ENCODE assay signal across 8 cellular contexts in genomic region chr2:230712443-230713330, GRCh38. TPM values are rescaled to one million over a fixed set of nuclear protein-coding genes. Genes with fewer than 3 reads are reported as not detected.
DNase-seq lines count a peak whose midpoint lies in the region; FAIRE-seq and TF ChIP-seq lines count a peak whose summit lies in the region.

Gene CAB39, plus strand, starts transcription at chr2:230712842. Its CDS starts 47,160 bp downstream, at chr2:230760002.

- H3K79me2 ChIP-seq in MM.1S (ENCODE audit: low read length), result peaks cover 48% of the 10 kb centered on the region

- H3K9ac ChIP-seq in MM.1S (ENCODE audit: low read length), result peak within 1 kb of the TSS; percentile 79

- peak within 1 kb of the TSS; percentile 82 for H3K4me2 ChIP-seq in MM.1S (ENCODE audit: low read depth, low read length)

- peaks cover 9% of the 10 kb centered on the region for H3F3A ChIP-seq in MM.1S (ENCODE audit: insufficient read depth, low read length)

- DNase-seq in GF-D8 (lab: John Stamatoyannopoulos, UW) (peak; percentile 92), HCEC 1CT (peak; percentile 85), MM.1S (peak; percentile 91), SJCRH30 (peak; percentile 82 to 92), frontal cortex (ENCODE audit: low spot score in 2 of 2) (peak; percentile 91 to 94), substantia nigra (lab: John Stamatoyannopoulos, UW) (peak; percentile 35 to 94 (median 81))
- peak; percentile 62 to 89 (median 71) for DNase-seq in activated naive CD4-positive, alpha-beta T cell (lab: John Stamatoyannopoulos, UW)

- FAIRE-seq in frontal cortex (lab: Jason Lieb, UNC), result no peak

- peak within 1 kb of the TSS; percentile 52; the same call in 1 of the 2 replicates for H3K27ac ChIP-seq in MM.1S (ENCODE audit: low read length)
- peak within 1 kb of the TSS; percentile 63 for H3K27ac ChIP-seq in SJCRH30
- H3K27ac ChIP-seq in neutrophil, result peak within 1 kb of the TSS; percentile 92
- peak within 1 kb of the TSS; percentile 73 for H3K27ac ChIP-seq in substantia nigra (ENCODE audit: low read depth, low read length, poor library complexity, severe bottlenecking)

- H4K20me1 ChIP-seq in MM.1S (ENCODE audit: insufficient read depth, low read length), result peaks cover 18% of the 10 kb centered on the region

- H3K27me3 ChIP-seq in MM.1S (replicated peaks; ENCODE audit: insufficient read depth, low read length) (no peaks in the 10 kb centered on the region), SJCRH30 (no peaks in the 10 kb centered on the region), neutrophil (no peaks in the 10 kb centered on the region)

- H3K4me3 ChIP-seq in MM.1S (ENCODE audit: low read length) (peak within 1 kb of the TSS; percentile 94), SJCRH30 (peak within 1 kb of the TSS; percentile 99), neutrophil (ENCODE audit: low read depth in 1 of 2, low read length in 1 of 2) (peak within 1 kb of the TSS; percentile 95 to 96)

- H3K36me3 ChIP-seq in MM.1S (replicated peaks; ENCODE audit: insufficient read depth, low read length), result no peaks in the 10 kb centered on the region
- no peaks in the 10 kb centered on the region for H3K36me3 ChIP-seq in SJCRH30
- no peaks in the 10 kb centered on the region for H3K36me3 ChIP-seq in neutrophil

- H3K9me3 ChIP-seq in MM.1S (replicated peaks; ENCODE audit: insufficient read depth, low read length) (no peaks in the 10 kb centered on the region), SJCRH30 (replicated peaks) (no peaks in the 10 kb centered on the region), neutrophil (no peaks in the 10 kb centered on the region)

- H2AFZ ChIP-seq in MM.1S (ENCODE audit: low read length), result peak within 1 kb of the TSS; percentile 90

- no peaks in the 10 kb centered on the region for H3K9me2 ChIP-seq in MM.1S (replicated peaks; ENCODE audit: insufficient read depth, low read length)

- H3K4me1 ChIP-seq in MM.1S (ENCODE audit: low read length) (peaks cover 11% of the 10 kb centered on the region), SJCRH30 (peaks cover 8% of the 10 kb centered on the region), neutrophil (ENCODE audit: control insufficient read depth in 1 of 2, insufficient read depth in 1 of 2, low read depth in 1 of 2, low read length in 1 of 2) (peaks cover 80 to 81% of the 10 kb centered on the region in 2 experiments)

- peak; percentile 61 for TF ChIP-seq CTCF in MM.1S (IDR thresholded peaks at IDR 0.05; ENCODE audit: low read length)
- peak; percentile 98 for TF ChIP-seq CTCF in neutrophil (IDR thresholded peaks at IDR 0.05)

RNA-seq across cellular contexts. Expression of gene CAB39, which starts in this region (rescaled TPM):
- 51.4 and 53.5 TPM in 2 replicates for total RNA-seq in SJCRH30 (2014; rRNA removed; shearing (Covaris generic))
- 165 TPM for total RNA-seq in frontal cortex

Comparison
In these comparisons a context has a peak if more than half of its experiments do, and no peak if none do; other contexts are left out.
1. Peak in every context shown above with its lines: DNase-seq, H3K4me3 ChIP-seq and H3K27ac ChIP-seq.